ENCODE assay signal across 12 cellular contexts in genomic region chr17:7348478-7349242, GRCh38. TPM values are rescaled to one million over a fixed set of nuclear protein-coding genes. Genes with fewer than 3 reads are reported as not detected.
DNase-seq lines count a peak whose midpoint lies in the region; ATAC-seq, FAIRE-seq and TF ChIP-seq lines count a peak whose summit lies in the region.
"Had no signal": no experiment of that assay in that cellular context is flagged by ENCODE, and none has a peak within 500 bp of the region (broad histone marks: within the 10 kb centered on the region; RNA-seq: fewer than 3 reads in every experiment).

No MANE protein-coding gene starts in this region.

- H3K9me3 Mint-ChIP-seq in CD4-positive, CD25-positive, alpha-beta regulatory T cell: peaks cover 0 to 1% (median 0%) of the 10 kb centered on the region in 7 donors
- no peaks in the 10 kb centered on the region for H3K9me3 Mint-ChIP-seq in Caco-2 (ENCODE audit: unreplicated experiment)

- peak overlapping the region in 3 of 4 donors; percentile 21 to 86 (median 41) for H3K4me3 Mint-ChIP-seq in CD4-positive, CD25-positive, alpha-beta regulatory T cell
- peak overlapping the region; percentile 45 for H3K4me3 Mint-ChIP-seq in T-helper 17 cell
- H3K4me3 Mint-ChIP-seq in Caco-2 (ENCODE audit: unreplicated experiment): no peak overlapping the region

- H3K27ac Mint-ChIP-seq in CD4-positive, CD25-positive, alpha-beta regulatory T cell: peak overlapping the region in 2 of 3 donors; percentile 78 to 86
- H3K27ac Mint-ChIP-seq in T-helper 17 cell (peak overlapping the region; percentile 77), Caco-2 (ENCODE audit: unreplicated experiment) (no peak overlapping the region)

- POLR2A ChIA-PET in Caco-2 (lab: Charles Lee): interaction anchor here (0.6 kb wide), 1 partner anchor 39 kb away, joined by 5 read pairs; no protein-coding TSS in a partner anchor

- H3K9ac ChIP-seq in kidney (ENCODE audit: low read length in 2 of 2): no peak overlapping the region

- no peak for DNase-seq in CD4-positive, CD25-positive, alpha-beta regulatory T cell
- DNase-seq in T-helper 17 cell (no peak), kidney (peak; percentile 67), Ammon's horn (ENCODE audit: low spot score) (no peak), Caco-2 (no peak), NCI-H128 (lab: John Stamatoyannopoulos, UW; ENCODE audit: unreplicated experiment) (no peak)
- DNase-seq: COR-L47, KBM-7, SIG-M5 had no signal

- CTCF ChIA-PET in Caco-2 (lab: Charles Lee): interaction anchor here (1.7 kb wide), 1 partner anchor 19 kb away, joined by 5 read pairs; no protein-coding TSS in a partner anchor

- no peak for TF ChIP-seq CTCF in kidney (IDR thresholded peaks at IDR 0.05; ENCODE audit: borderline replicate concordance, extremely low read depth, insufficient read depth)
- TF ChIP-seq CTCF in Caco-2 (IDR thresholded peaks at IDR 0.05; ENCODE audit: insufficient read depth in 1 of 2, low read depth in 1 of 2, low read length in 1 of 2, severe bottlenecking in 1 of 2, unreplicated experiment in 1 of 2): no peak

- H3K4me1 ChIP-seq in CD4-positive, CD25-positive, alpha-beta regulatory T cell (ENCODE audit: control insufficient read depth, insufficient read depth, low read length, poor library complexity, severe bottlenecking): peaks cover 39% of the 10 kb centered on the region
- H3K4me1 ChIP-seq in kidney (ENCODE audit: control insufficient read depth in 1 of 2, insufficient read depth in 1 of 2, low read depth in 1 of 2, low read length in 2 of 2) (peaks cover 13 to 19% of the 10 kb centered on the region in 2 donors), Caco-2 (peaks cover 3% of the 10 kb centered on the region; the same call in 1 of the 2 replicates)

- H3K27ac ChIP-seq in CD4-positive, CD25-positive, alpha-beta regulatory T cell (ENCODE audit: insufficient read depth, low read length, poor library complexity, severe bottlenecking): no peak overlapping the region
- H3K27ac ChIP-seq in kidney (ENCODE audit: low read depth in 2 of 2, low read length in 2 of 2): no peak overlapping the region

- no peaks in the 10 kb centered on the region for H3K9me3 ChIP-seq in CD4-positive, CD25-positive, alpha-beta regulatory T cell (ENCODE audit: control insufficient read depth in 2 of 2, low read length in 2 of 2)
- no peaks in the 10 kb centered on the region for H3K9me3 ChIP-seq in T-helper 17 cell (ENCODE audit: control insufficient read depth, low read length, poor library complexity, severe bottlenecking)
- H3K9me3 ChIP-seq in kidney (ENCODE audit: control insufficient read depth in 1 of 2, low read length in 2 of 2): no peaks in the 10 kb centered on the region
- H3K9me3 ChIP-seq in Caco-2: no peaks in the 10 kb centered on the region
- H3K9me3 ChIP-seq: heart left ventricle had no signal

- H3K27me3 ChIP-seq in CD4-positive, CD25-positive, alpha-beta regulatory T cell (ENCODE audit: control insufficient read depth, insufficient read depth, low read length): no peaks in the 10 kb centered on the region
- H3K27me3 ChIP-seq in Caco-2 (replicated peaks; ENCODE audit: control insufficient read depth, insufficient read depth, low read length): no peaks in the 10 kb centered on the region
- H3K27me3 ChIP-seq: heart left ventricle had no signal

- H3K4me1 Mint-ChIP-seq in CD4-positive, CD25-positive, alpha-beta regulatory T cell: peaks cover 15 to 44% (median 22%) of the 10 kb centered on the region in 4 donors
- H3K4me1 Mint-ChIP-seq in T-helper 17 cell: peaks cover 27% of the 10 kb centered on the region
- H3K4me1 Mint-ChIP-seq in Caco-2 (ENCODE audit: low read depth, unreplicated experiment): peaks cover 12% of the 10 kb centered on the region

- intact Hi-C loops in kidney (cut with DNase I): no loop called here
- intact Hi-C loops in Caco-2 (cut with micrococcal nuclease; ENCODE audit: unreplicated experiment): no loop called here

- no peak for ATAC-seq in CD4-positive, CD25-positive, alpha-beta regulatory T cell (ENCODE audit: low read depth in 2 of 2)
- ATAC-seq in T-helper 17 cell: no peak
- ATAC-seq: heart left ventricle had no signal

- no TSS peak for BruUV-seq in Caco-2 (replicated peaks; lab: Mats Ljungman, UMichigan)

- H3K27me3 Mint-ChIP-seq in CD4-positive, CD25-positive, alpha-beta regulatory T cell: no peaks in the 10 kb centered on the region
- H3K27me3 Mint-ChIP-seq in T-helper 17 cell (no peaks in the 10 kb centered on the region), Caco-2 (ENCODE audit: insufficient read depth, unreplicated experiment) (no peaks in the 10 kb centered on the region)

- H3K4me3 ChIP-seq in CD4-positive, CD25-positive, alpha-beta regulatory T cell (ENCODE audit: low read depth, low read length): no peak overlapping the region
- H3K4me3 ChIP-seq in kidney (ENCODE audit: low read length in 2 of 2): no peak overlapping the region
- H3K4me3 ChIP-seq in Caco-2 (ENCODE audit: low read depth, low read length): no peak overlapping the region

- peaks cover 38% of the 10 kb centered on the region for H3K36me3 ChIP-seq in CD4-positive, CD25-positive, alpha-beta regulatory T cell (ENCODE audit: control insufficient read depth, insufficient read depth, low read length)
- H3K36me3 ChIP-seq in kidney (ENCODE audit: control insufficient read depth in 1 of 2, insufficient read depth in 2 of 2, low read length in 2 of 2): no peaks in the 10 kb centered on the region
- H3K36me3 ChIP-seq in Caco-2 (ENCODE audit: control insufficient read depth, insufficient read depth, low read length): no peaks in the 10 kb centered on the region

- H3K36me3 Mint-ChIP-seq in CD4-positive, CD25-positive, alpha-beta regulatory T cell: peaks cover 14% of the 10 kb centered on the region
- H3K36me3 Mint-ChIP-seq in T-helper 17 cell (ENCODE audit: low read depth) (peaks cover 7% of the 10 kb centered on the region), Caco-2 (ENCODE audit: insufficient read depth, unreplicated experiment) (peaks cover 9% of the 10 kb centered on the region)

- no peak for FAIRE-seq in kidney (lab: Jason Lieb, UNC)

RNA-seq across cellular contexts. Expression of gene KCTD11, which starts 3.3 kb away (rescaled TPM):
- total RNA-seq in CD4-positive, CD25-positive, alpha-beta regulatory T cell: 1.3 TPM
- polyA plus RNA-seq in CD4-positive, CD25-positive, alpha-beta regulatory T cell: 1 to 10 TPM; 2.6 to 4.0 (median 2.9) TPM
- 1 to 10 TPM; 1.6 to 2.7 TPM for total RNA-seq in T-helper 17 cell
- total RNA-seq in kidney: 14.4 TPM
- 7.2 TPM for polyA plus RNA-seq in kidney (ENCODE audit: insufficient read depth, low read depth, low replicate concordance)
- 5.1 and 5.4 TPM in 2 replicates for total RNA-seq in Caco-2 (2022)

RNA-seq across cellular contexts. Expression of gene TMEM95, which starts 6.3 kb away (rescaled TPM):
- not detected for total RNA-seq in CD4-positive, CD25-positive, alpha-beta regulatory T cell
- polyA plus RNA-seq in CD4-positive, CD25-positive, alpha-beta regulatory T cell: not detected
- not detected for total RNA-seq in T-helper 17 cell
- not detected for total RNA-seq in kidney
- polyA plus RNA-seq in kidney (ENCODE audit: insufficient read depth, low read depth, low replicate concordance): not detected
- not detected in 2 replicates for total RNA-seq in Caco-2 (2022)
- total RNA-seq: activated CD8-positive, alpha-beta memory T cell treated with anti-CD3 and anti-CD28 coated beads for 36 hours; cardiac septum; heart left ventricle had no signal
- polyA plus RNA-seq: heart left ventricle had no signal

RNA-seq across cellular contexts. Expression of gene ACAP1, which starts 12.3 kb away (rescaled TPM):
- total RNA-seq in CD4-positive, CD25-positive, alpha-beta regulatory T cell: 723 TPM
- 100 to 1,000 TPM; 194 to 259 (median 213) TPM for polyA plus RNA-seq in CD4-positive, CD25-positive, alpha-beta regulatory T cell
- total RNA-seq in T-helper 17 cell: 100 to 1,000 TPM; 641 to 702 TPM
- 26.0 TPM for total RNA-seq in kidney
- 9.9 TPM for polyA plus RNA-seq in kidney (ENCODE audit: insufficient read depth, low read depth, low replicate concordance)
- 1.6 TPM in 1 of 2 replicates, not detected in the other for total RNA-seq in Caco-2 (2022)

RNA-seq across cellular contexts. Expression of gene NEURL4, which starts 19.5 kb away (rescaled TPM):
- total RNA-seq in CD4-positive, CD25-positive, alpha-beta regulatory T cell: 39.5 TPM
- polyA plus RNA-seq in CD4-positive, CD25-positive, alpha-beta regulatory T cell: 1 to 10 TPM in 2 of 4 donors, under 1 TPM in 2; 0.27 to 1.2 (median 0.83) TPM
- 10 to 100 TPM; 29.9 to 43.8 TPM for total RNA-seq in T-helper 17 cell
- total RNA-seq in kidney: 44.7 TPM
- 21.2 TPM for polyA plus RNA-seq in kidney (ENCODE audit: insufficient read depth, low read depth, low replicate concordance)
- total RNA-seq in Caco-2 (2022): 29.5 and 31.1 TPM in 2 replicates

RNA-seq across cellular contexts. Expression of gene TNK1, which starts 32.2 kb away (rescaled TPM):
- total RNA-seq in CD4-positive, CD25-positive, alpha-beta regulatory T cell: 4.8 TPM
- polyA plus RNA-seq in CD4-positive, CD25-positive, alpha-beta regulatory T cell: 1 to 10 TPM in 3 of 4 donors, under 1 TPM in 1; 0.42 to 3.8 (median 1.4) TPM
- 1 to 10 TPM; 4.8 to 5.9 TPM for total RNA-seq in T-helper 17 cell
- total RNA-seq in kidney: 9.3 TPM
- 7.6 TPM for polyA plus RNA-seq in kidney (ENCODE audit: insufficient read depth, low read depth, low replicate concordance)
- 6.1 and 6.4 TPM in 2 replicates for total RNA-seq in Caco-2 (2022)

Comparison
In these comparisons a context has a peak if more than half of its experiments do, and no peak if none do; other contexts are left out.
1. RNA of gene ACAP1, which starts 12.3 kb away (total RNA-seq): 723 TPM in CD4-positive, CD25-positive, alpha-beta regulatory T cell (single experiment) and 641 to 702 TPM in T-helper 17 cell; 26.0 TPM in kidney (single experiment) and 1.6 TPM in Caco-2; every median in the first group is over 10 times any median in the second.